ENCODE assay signal across 16 cellular contexts in the genomic region with DNA sequence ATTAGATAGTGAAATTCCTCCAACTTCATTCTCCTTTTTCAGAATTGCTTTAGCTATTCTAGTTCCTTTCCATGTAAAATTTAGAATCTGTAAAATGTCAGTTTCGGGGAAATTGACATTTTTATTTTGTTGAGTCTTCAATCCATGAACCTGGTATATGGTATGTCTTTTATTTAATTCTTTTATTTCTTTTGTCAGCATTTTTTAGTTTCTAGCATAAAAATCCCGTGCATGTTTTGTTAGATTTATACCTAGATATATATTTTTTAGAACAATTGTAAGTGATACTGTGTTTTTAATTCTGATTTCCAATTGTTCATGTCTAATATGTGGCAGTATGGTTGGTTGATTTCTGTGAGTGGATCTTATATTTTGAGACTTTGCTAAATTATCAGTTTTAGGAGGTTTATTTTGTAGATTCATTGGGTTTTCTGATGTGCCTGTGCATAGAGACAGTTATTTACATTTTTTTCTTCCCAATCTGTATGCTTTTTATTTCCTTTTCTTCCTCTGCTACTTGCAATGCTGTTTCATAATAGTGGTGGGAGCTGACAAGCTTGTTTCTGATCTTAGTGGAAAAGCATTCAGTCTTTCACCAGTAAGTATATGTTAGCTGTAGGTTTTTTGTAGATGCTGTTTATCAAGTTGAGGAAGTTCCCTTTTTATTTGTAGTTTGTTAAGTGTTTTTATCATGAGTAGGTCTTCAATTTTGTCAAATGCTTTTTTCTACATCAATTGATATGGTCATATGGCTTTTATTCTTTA. TPM values are rescaled to one million over a fixed set of nuclear protein-coding genes. Genes with fewer than 3 reads are reported as not detected.
A peak's percentile ranks its signal among the peaks of the same experiment; 100 is the strongest.
DNase-seq lines count a peak whose midpoint lies in the region; ATAC-seq and TF ChIP-seq lines count a peak whose summit lies in the region.
"Had no signal": no experiment of that assay in that cellular context is flagged by ENCODE, and none has a peak within 500 bp of the region (broad histone marks: within the 10 kb centered on the region; RNA-seq: fewer than 3 reads in every experiment).

No MANE protein-coding gene starts in this region.

- no peak for TF ChIP-seq POLR2A in uterus (IDR thresholded peaks at IDR 0.05)
- TF ChIP-seq POLR2A in erythroblast (IDR thresholded peaks at IDR 0.05; ENCODE audit: low read length) = no peak

- no peaks in the 10 kb centered on the region for H3K36me3 ChIP-seq in GM23338 (ENCODE audit: insufficient read depth)
- no peaks in the 10 kb centered on the region for H3K36me3 ChIP-seq in uterus
- H3K36me3 ChIP-seq: ascending aorta had no signal

- H4K20me1 ChIP-seq in GM23338 (replicated peaks; ENCODE audit: insufficient read depth) = peaks cover 37% of the 10 kb centered on the region; the same call in 1 of the 2 replicates

- peaks cover 100% of the 10 kb centered on the region for H3K79me2 ChIP-seq in GM23338 (replicated peaks; ENCODE audit: insufficient read depth)

- no peak overlapping the region for H2AFZ ChIP-seq in GM23338

- TF ChIP-seq CTCF in AG10803 (conservative IDR thresholded peaks at IDR 0.05; ENCODE audit: low read length) (no peak), GM23338 (conservative IDR thresholded peaks at IDR 0.05; ENCODE audit: low read depth in 2 of 2) (no peak), fibroblast of villous mesenchyme (IDR thresholded peaks at IDR 0.05; ENCODE audit: insufficient read depth, low read depth, low read length) (no peak), uterus (IDR thresholded peaks at IDR 0.05) (no peak), foreskin keratinocyte (conservative IDR thresholded peaks at IDR 0.05) (no peak)

- no peaks in the 10 kb centered on the region for H3K9me3 Mint-ChIP-seq in GM23338
- no peaks in the 10 kb centered on the region for H3K9me3 Mint-ChIP-seq in activated T-helper 1 cell treated with anti-CD3 and anti-CD28 coated beads, Interleukin-12 subunit alpha, Interleukin-12 subunit beta, Interleukin-2, Interleukin-4 antibody, amounts not matched to agents 30 ng/mL and 10 ng/mL and 1 ng/mL, durations not matched to agents 14 hours and 24 hours and 36 hours

- H3F3A ChIP-seq in GM23338 (replicated peaks; ENCODE audit: low read depth) = no peaks in the 10 kb centered on the region

- H3K27ac Mint-ChIP-seq in GM23338 = peak overlapping the region; percentile 30; the same call in 1 of the 2 replicates
- peak overlapping the region; percentile 78 for H3K27ac Mint-ChIP-seq in activated T-helper 1 cell treated with anti-CD3 and anti-CD28 coated beads, Interleukin-12 subunit alpha, Interleukin-12 subunit beta, Interleukin-2, Interleukin-4 antibody, amounts not matched to agents 30 ng/mL and 10 ng/mL and 1 ng/mL, durations not matched to agents 14 hours and 24 hours and 36 hours

- ATAC-seq in GM23338 = no peak
- ATAC-seq in foreskin keratinocyte = no peak
- ATAC-seq: activated CD4-positive, CD25-positive, alpha-beta regulatory T cell treated with anti-CD3 and anti-CD28 coated beads, Interleukin-2, amount 50 U/mL, for 24 hours; Panc1 had no signal

- DNase-seq in AG10803 (ENCODE audit: low read depth) (peak; percentile 33), GM23338 (ENCODE audit: low spot score) (no peak), fibroblast of villous mesenchyme (ENCODE audit: low read depth) (peak; percentile 68), uterus (no peak), foreskin keratinocyte (no peak), erythroblast (lab: John Stamatoyannopoulos, UW) (no peak), GM19238 (ENCODE audit: insufficient read length, low spot score) (no peak)
- no peak for DNase-seq in activated T-helper 1 cell treated with anti-CD3 and anti-CD28 coated beads, Interleukin-12 subunit alpha, Interleukin-12 subunit beta, Interleukin-2, Interleukin-4 antibody, amounts not matched to agents 30 ng/mL and 10 ng/mL and 1 ng/mL, durations not matched to agents 14 hours and 24 hours and 36 hours (ENCODE audit: low spot score)
- DNase-seq: Caco-2, HCEC 1CT, Karpas-422, NCI-H2227 treated with DMSO at 0.1 percent for 48 hours had no signal

- H3K4me2 ChIP-seq in GM23338 = peak overlapping the region; percentile 37; the same call in 1 of the 2 replicates

- intact Hi-C loops in activated T-helper 1 cell treated with anti-CD3 and anti-CD28 coated beads, Interleukin-12 subunit alpha, Interleukin-12 subunit beta, Interleukin-2, Interleukin-4 antibody, amounts not matched to agents 30 ng/mL and 10 ng/mL and 1 ng/mL, durations not matched to agents 14 hours and 24 hours and 36 hours (cut with micrococcal nuclease) = no loop called here
- intact Hi-C loops in uterus (cut with DNase I; ENCODE audit: low total_unique reads) = no loop called here

- H3K9me3 ChIP-seq in uterus = no peaks in the 10 kb centered on the region
- H3K9me3 ChIP-seq: ascending aorta, Caco-2 had no signal

- no peak overlapping the region for H3K4me3 ChIP-seq in AG10803 (ENCODE audit: low read length)
- H3K4me3 ChIP-seq in GM23338 = no peak overlapping the region
- H3K4me3 ChIP-seq in fibroblast of villous mesenchyme (ENCODE audit: low read depth, low read length) = no peak overlapping the region
- no peak overlapping the region for H3K4me3 ChIP-seq in uterus
- H3K4me3 ChIP-seq: ascending aorta, skin epidermis had no signal

- H3K4me1 Mint-ChIP-seq in GM23338 = peaks cover 72% of the 10 kb centered on the region
- peaks cover 96% of the 10 kb centered on the region for H3K4me1 Mint-ChIP-seq in activated T-helper 1 cell treated with anti-CD3 and anti-CD28 coated beads, Interleukin-12 subunit alpha, Interleukin-12 subunit beta, Interleukin-2, Interleukin-4 antibody, amounts not matched to agents 30 ng/mL and 10 ng/mL and 1 ng/mL, durations not matched to agents 14 hours and 24 hours and 36 hours (ENCODE audit: low read depth)

- no peak overlapping the region for H3K4me3 Mint-ChIP-seq in GM23338
- peak overlapping the region; percentile 43 for H3K4me3 Mint-ChIP-seq in activated T-helper 1 cell treated with anti-CD3 and anti-CD28 coated beads, Interleukin-12 subunit alpha, Interleukin-12 subunit beta, Interleukin-2, Interleukin-4 antibody, amounts not matched to agents 30 ng/mL and 10 ng/mL and 1 ng/mL, durations not matched to agents 14 hours and 24 hours and 36 hours

- H3K27me3 Mint-ChIP-seq in GM23338 (ENCODE audit: insufficient read depth, low read depth, poor library complexity) = no peaks in the 10 kb centered on the region
- no peaks in the 10 kb centered on the region for H3K27me3 Mint-ChIP-seq in activated T-helper 1 cell treated with anti-CD3 and anti-CD28 coated beads, Interleukin-12 subunit alpha, Interleukin-12 subunit beta, Interleukin-2, Interleukin-4 antibody, amounts not matched to agents 30 ng/mL and 10 ng/mL and 1 ng/mL, durations not matched to agents 14 hours and 24 hours and 36 hours (ENCODE audit: insufficient read depth)

- no peaks in the 10 kb centered on the region for H3K36me3 Mint-ChIP-seq in GM23338 (ENCODE audit: low read depth)
- H3K36me3 Mint-ChIP-seq in activated T-helper 1 cell treated with anti-CD3 and anti-CD28 coated beads, Interleukin-12 subunit alpha, Interleukin-12 subunit beta, Interleukin-2, Interleukin-4 antibody, amounts not matched to agents 30 ng/mL and 10 ng/mL and 1 ng/mL, durations not matched to agents 14 hours and 24 hours and 36 hours (ENCODE audit: low read depth) = peaks cover 22% of the 10 kb centered on the region

- H3K4me1 ChIP-seq in GM23338 (ENCODE audit: insufficient read depth) = peaks cover 79% of the 10 kb centered on the region
- H3K4me1 ChIP-seq in uterus = peaks cover 0 to 5% of the 10 kb centered on the region in 2 donors
- H3K4me1 ChIP-seq in foreskin keratinocyte = peaks cover 61% of the 10 kb centered on the region

- no peaks in the 10 kb centered on the region for H3K9me2 ChIP-seq in GM23338 (ENCODE audit: insufficient read depth)

- no peaks in the 10 kb centered on the region for H3K27me3 ChIP-seq in GM23338 (ENCODE audit: insufficient read depth)
- no peaks in the 10 kb centered on the region for H3K27me3 ChIP-seq in uterus
- H3K27me3 ChIP-seq in foreskin keratinocyte = no peaks in the 10 kb centered on the region
- H3K27me3 ChIP-seq: ascending aorta had no signal

- H3K27ac ChIP-seq in GM23338 (ENCODE audit: low read depth) (no peak overlapping the region), uterus (no peak overlapping the region), foreskin keratinocyte (no peak overlapping the region)
- H3K27ac ChIP-seq: skin epidermis had no signal

TF ChIP-seq in GM23338, 12 proteins besides CTCF, POLR2A, EP300 and RAD21 (continues in another document):
- no peak for TF ChIP-seq STAT1 (IDR thresholded peaks at IDR 0.05; ENCODE audit: unreplicated experiment)
- TF ChIP-seq CREB1 (CRISPR knock-in tag; IDR thresholded peaks at IDR 0.05; ENCODE audit: low read depth) = no peak
- TF ChIP-seq ZNF114 (CRISPR knock-in tag; IDR thresholded peaks at IDR 0.05) = no peak
- TF ChIP-seq NANOG (IDR thresholded peaks at IDR 0.05; ENCODE audit: borderline replicate concordance) = no peak
- TF ChIP-seq POLR2AphosphoS5 (IDR thresholded peaks at IDR 0.05; ENCODE audit: low read depth) = no peak

RNA-seq across cellular contexts. Expression of gene TAB2, which starts 13.7 kb away (rescaled TPM):
- 59.2 and 65.5 TPM in 2 replicates for total RNA-seq in GM23338 (2014; rRNA removed; shearing (Covaris generic))
- polyA plus RNA-seq in GM23338 (2016; fragmentation: Nextera tagmentation; extraction: Ambion mirVana) (19.8 and 21.7 TPM in 2 replicates), foreskin keratinocyte (12.7 and 16.0 TPM in 2 replicates)
- 154 and 157 TPM in 2 replicates for total RNA-seq in activated T-helper 1 cell treated with anti-CD3 and anti-CD28 coated beads, Interleukin-12 subunit alpha, Interleukin-12 subunit beta, Interleukin-2, Interleukin-4 antibody, amounts not matched to agents 30 ng/mL and 10 ng/mL and 1 ng/mL, durations not matched to agents 14 hours and 24 hours and 36 hours
- total RNA-seq in fibroblast of villous mesenchyme (20.9 and 36.3 TPM in 2 replicates), uterus (10 to 100 TPM; 24.1 to 93.6 (median 51.7) TPM), foreskin keratinocyte (39.2 and 40.1 TPM in 2 replicates)

Comparison
In these comparisons a context has a peak if more than half of its experiments do, and no peak if none do; other contexts are left out.
1. DNase-seq: peak in AG10803 (single experiment) and fibroblast of villous mesenchyme (single experiment); none in GM23338 (single experiment), activated T-helper 1 cell treated with anti-CD3 and anti-CD28 coated beads, Interleukin-12 subunit alpha, Interleukin-12 subunit beta, Interleukin-2, Interleukin-4 antibody, amounts not matched to agents 30 ng/mL and 10 ng/mL and 1 ng/mL, durations not matched to agents 14 hours and 24 hours and 36 hours (single experiment), uterus (0 of 2), foreskin keratinocyte (0 of 2), erythroblast (0 of 2) and GM19238 (single experiment).